8 cellular contexts compared by ENCODE assay signal in genomic region chr3:161914703-161915102, GRCh38.
DNase-seq lines count a peak whose midpoint lies in the region; ATAC-seq and TF ChIP-seq lines count a peak whose summit lies in the region.

No MANE protein-coding gene starts in this region.

- H3K4me3 ChIP-seq in right atrium auricular region: no peak overlapping the region

- intact Hi-C loops in Right ventricle myocardium inferior (cut with DNase I) (loop anchor here (10.0 kb wide), 1 partner anchor 1140 kb away; no protein-coding TSS in a partner anchor), cardiac septum (cut with DNase I) (no loop called here)

- DNase-seq in Right ventricle myocardium inferior (ENCODE audit: missing footprints) (peak; percentile 5), cardiac septum (ENCODE audit: low spot score) (no peak), SW480 (ENCODE audit: low spot score) (peak; percentile 31), right atrium auricular region (ENCODE audit: low spot score) (peak; percentile 60), superior temporal gyrus (ENCODE audit: extremely low spot score) (peak; percentile 85)
- DNase-seq in activated CD4-positive, CD25-positive, alpha-beta regulatory T cell (lab: John Stamatoyannopoulos, UW): no peak

- peaks cover 0 to 2% of the 10 kb centered on the region in 2 donors for H3K9me3 ChIP-seq in right atrium auricular region

- no peak overlapping the region for H3K27ac ChIP-seq in right atrium auricular region

- no peaks in the 10 kb centered on the region for H3K36me3 ChIP-seq in right atrium auricular region

- H3K4me1 ChIP-seq in right atrium auricular region: peaks cover 0 to 13% of the 10 kb centered on the region in 2 donors

- H3K27me3 ChIP-seq in right atrium auricular region: no peaks in the 10 kb centered on the region

- ATAC-seq in Right ventricle myocardium inferior: peak; percentile 84
- no peak for ATAC-seq in GM19467 (IDR thresholded peaks at IDR 0.05; ENCODE audit: unreplicated experiment)
- no peak for ATAC-seq in HG03521 (IDR thresholded peaks at IDR 0.05; ENCODE audit: unreplicated experiment)

- peak; percentile 24 to 70 for TF ChIP-seq CTCF in right atrium auricular region (IDR thresholded peaks at IDR 0.05)

Comparison
In these comparisons a context has a peak if more than half of its experiments do, and no peak if none do; other contexts are left out.
1. DNase-seq: peak in Right ventricle myocardium inferior (single experiment), SW480 (single experiment), right atrium auricular region (single experiment) and superior temporal gyrus (single experiment); none in cardiac septum (single experiment) and activated CD4-positive, CD25-positive, alpha-beta regulatory T cell (0 of 4).